Comparison of ENCODE assay signal across 8 cellular contexts in genomic region chr1:107056426-107057196, GRCh38. TPM values are rescaled to one million over a fixed set of nuclear protein-coding genes. Genes with fewer than 3 reads are reported as not detected.
A peak's percentile ranks its signal among the peaks of the same experiment; 100 is the strongest.
DNase-seq lines count a peak whose midpoint lies in the region; ATAC-seq and TF ChIP-seq lines count a peak whose summit lies in the region.

Gene PRMT6 (plus strand): TSS chr1:107056674. CDS start chr1:107056716, 42 bp downstream.

- peaks cover 18 to 20% of the 10 kb centered on the region in 2 donors for H3K4me1 Mint-ChIP-seq in natural killer cell

- no peaks in the 10 kb centered on the region for H3K36me3 ChIP-seq in KMS-11 (ENCODE audit: insufficient read depth)

- intact Hi-C loops in natural killer cell (cut with micrococcal nuclease) = no loop called here

- DNase-seq in DMS79 (lab: John Stamatoyannopoulos, UW) = peak; percentile 89
- peak; percentile 74 for DNase-seq in RPMI7951 (ENCODE audit: low read depth)
- peak; percentile 56 to 68 for DNase-seq in activated T-helper 1 cell treated with anti-CD3 and anti-CD28 coated beads, Interleukin-2, amount 50 U/mL, for 16 hours (ENCODE audit: low read depth in 1 of 2, low spot score in 1 of 2)
- peak; percentile 65 for DNase-seq in fibroblast of mammary gland (ENCODE audit: low read depth)
- peak; percentile 66 for DNase-seq in natural killer cell
- peak; percentile 55 to 79 (median 74) for DNase-seq in stimulated activated naive CD4-positive, alpha-beta T cell (lab: John Stamatoyannopoulos, UW)

- no peaks in the 10 kb centered on the region for H4K20me1 ChIP-seq in KMS-11 (ENCODE audit: insufficient read depth)

- H3K4me3 Mint-ChIP-seq in natural killer cell = peak within 1 kb of the TSS; percentile 98

- ATAC-seq in GM21723 (IDR thresholded peaks at IDR 0.05; ENCODE audit: unreplicated experiment) = peak; percentile 89
- ATAC-seq in natural killer cell = peak; percentile 93 to 95 (median 94)

- H3K27me3 ChIP-seq in KMS-11 (ENCODE audit: insufficient read depth, low read depth) = no peaks in the 10 kb centered on the region

- TF ChIP-seq CTCF in KMS-11 (conservative IDR thresholded peaks at IDR 0.05; ENCODE audit: low read depth, low read length) = no peak
- TF ChIP-seq CTCF in fibroblast of mammary gland (conservative IDR thresholded peaks at IDR 0.05; ENCODE audit: control insufficient read depth, insufficient read depth, low read depth, low read length) = no peak
- no peak for TF ChIP-seq CTCF in natural killer cell (IDR thresholded peaks at IDR 0.05)

- H3K79me2 ChIP-seq in KMS-11 (ENCODE audit: insufficient read depth, low read depth) = no peaks in the 10 kb centered on the region

- H3K4me2 ChIP-seq in KMS-11 = peak within 1 kb of the TSS; percentile 36

- H3K9ac ChIP-seq in KMS-11 = peak within 1 kb of the TSS; percentile 81; the same call in 1 of the 2 replicates

- H3K27ac ChIP-seq in KMS-11 = peak within 1 kb of the TSS; percentile 45

- no peaks in the 10 kb centered on the region for H3K36me3 Mint-ChIP-seq in natural killer cell

- H3K4me1 ChIP-seq in KMS-11 (ENCODE audit: low read depth, poor library complexity, severe bottlenecking) = peaks cover 5% of the 10 kb centered on the region

- H3K4me3 ChIP-seq in KMS-11 (IDR thresholded peaks at IDR 0.05; ENCODE audit: insufficient read depth, low read depth, low read length) (no peak within 1 kb of the TSS), fibroblast of mammary gland (ENCODE audit: control insufficient read depth, low read depth, low read length) (peak within 1 kb of the TSS; percentile 92)

- H3K27ac Mint-ChIP-seq in natural killer cell = peak within 1 kb of the TSS; percentile 83 to 91

- H2AFZ ChIP-seq in KMS-11 (ENCODE audit: low read depth) = peak within 1 kb of the TSS; percentile 79

- H3K9me3 Mint-ChIP-seq in natural killer cell = no peaks in the 10 kb centered on the region

- H3K27me3 Mint-ChIP-seq in natural killer cell (ENCODE audit: low read depth in 2 of 2) = no peaks in the 10 kb centered on the region

RNA-seq across cellular contexts. Expression of gene PRMT6, which starts in this region (rescaled TPM):
- total RNA-seq in RPMI7951 (2014; rRNA removed; shearing (Covaris generic)) = 8.9 and 11.9 TPM in 2 replicates
- 1 to 10 TPM; 6.4 to 9.9 (median 8.8) TPM for total RNA-seq in natural killer cell
